Comparison of ENCODE assay signal across 27 cellular contexts in genomic region chr14:88981948-88982347, GRCh38.
"Had no signal": no experiment of that assay in that cellular context is flagged by ENCODE, and none has a peak within 500 bp of the region (broad histone marks: within the 10 kb centered on the region; RNA-seq: fewer than 3 reads in every experiment).

No MANE protein-coding gene starts in this region.

- ATAC-seq: mucosa of descending colon; naive thymus-derived CD4-positive, alpha-beta T cell; pancreas; right cardiac atrium; sciatic nerve; upper lobe of right lung had no signal

- DNase-seq: hypothalamus; immature natural killer cell; islet precursor cell; left ventricle myocardium inferior; midbrain; mucosa of descending colon; naive thymus-derived CD4-positive, alpha-beta T cell; nucleus accumbens; pancreas; posterior cingulate gyrus; retina; right cardiac atrium; stimulated activated CD4-positive, alpha-beta T cell treated with anti-CD3 and anti-CD28 coated beads, Interleukin-12 subunit alpha, Interleukin-12 subunit beta, amount 100 ng/mL, for 4 hours; stimulated activated CD4-positive, alpha-beta T cell treated with anti-CD3 and anti-CD28 coated beads, Interleukin-15, amount 100 ng/mL, for 24 hours; stimulated activated CD4-positive, alpha-beta T cell treated with anti-CD3 and anti-CD28 coated beads, Interleukin-2, amount 100 ng/mL, for 24 hours; stimulated activated CD4-positive, alpha-beta T cell treated with anti-CD3 and anti-CD28 coated beads, Interleukin-4, amount 100 ng/mL, for 1 hour; stimulated activated naive CD4-positive, alpha-beta T cell; tibial artery; trophoblast cell; upper lobe of right lung had no signal

- H3K9me3 ChIP-seq: mucosa of descending colon, pancreas, prostate gland, suprapubic skin, thoracic aorta, upper lobe of right lung had no signal

- H3K27ac ChIP-seq: left ventricle myocardium inferior, pancreas, prostate gland, skin epidermis, suprapubic skin, thoracic aorta, tibial artery, upper lobe of right lung had no signal

- FAIRE-seq: pancreas, urothelium cell line had no signal

- H3K36me3 ChIP-seq: left ventricle myocardium inferior, pancreas, prostate gland, suprapubic skin, thoracic aorta, tibial artery, upper lobe of right lung had no signal

- H3K4me3 ChIP-seq: left ventricle myocardium inferior, lung, mucosa of descending colon, pancreas, prostate gland, skin epidermis, suprapubic skin, thoracic aorta, tibial artery, upper lobe of right lung had no signal

- H3K4me1 ChIP-seq: left ventricle myocardium inferior, pancreas, prostate gland, suprapubic skin, tibial artery, upper lobe of right lung had no signal
